12 cellular contexts compared by ENCODE assay signal in the genomic region with DNA sequence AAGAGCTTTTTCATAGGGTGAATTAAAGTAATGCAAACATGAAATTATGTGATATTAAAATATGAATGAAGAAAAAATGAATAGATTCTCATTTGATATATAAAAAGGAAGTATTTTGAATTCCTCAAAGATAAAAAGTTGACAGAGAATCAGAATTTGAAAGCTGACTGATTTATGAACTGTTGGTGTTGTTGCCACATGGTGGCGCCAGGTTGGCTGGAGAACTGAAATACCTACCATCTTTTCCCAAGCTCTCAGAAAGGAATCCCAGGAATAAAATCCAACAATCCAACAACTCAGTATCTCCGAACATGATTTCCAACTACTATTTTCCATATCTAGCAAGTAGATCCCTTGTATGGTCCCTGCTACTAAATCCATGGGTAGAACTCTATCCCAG. TPM values are rescaled to one million over a fixed set of nuclear protein-coding genes. Genes with fewer than 3 reads are reported as not detected.
DNase-seq lines count a peak whose midpoint lies in the region; ATAC-seq, FAIRE-seq and TF ChIP-seq lines count a peak whose summit lies in the region.
"Had no signal": no experiment of that assay in that cellular context is flagged by ENCODE, and none has a peak within 500 bp of the region (broad histone marks: within the 10 kb centered on the region; RNA-seq: fewer than 3 reads in every experiment).

No MANE protein-coding gene starts in this region.

- 25% methylated on average over 2 of the region's 2 CpGs for WGBS in HepG2 (ENCODE audit: low lambda C conversion rate)

- H3K27ac Mint-ChIP-seq in CD14-positive monocyte (no peak overlapping the region), GM23338 (no peak overlapping the region), T-helper 17 cell (no peak overlapping the region)
- no peak overlapping the region for H3K27ac Mint-ChIP-seq in activated naive CD8-positive, alpha-beta T cell treated with anti-CD3 and anti-CD28 coated beads for 36 hours

- H3K79me2 ChIP-seq in GM23338 (replicated peaks; ENCODE audit: insufficient read depth) (no peaks in the 10 kb centered on the region), HepG2 (ENCODE audit: insufficient read depth, low read length) (no peaks in the 10 kb centered on the region)

- H3K27me3 ChIP-seq in GM23338 (ENCODE audit: insufficient read depth) = peaks cover 39% of the 10 kb centered on the region
- H3K27me3 ChIP-seq in HepG2 (ENCODE audit: control insufficient read depth in 1 of 2, insufficient read depth in 2 of 2, low read length in 2 of 2) = peaks cover 7 to 31% of the 10 kb centered on the region in 2 experiments; a peak in 4 of 5 replicates
- peaks cover 0 to 21% of the 10 kb centered on the region in 2 donors for H3K27me3 ChIP-seq in tibial artery

- H3K4me3 ChIP-seq in GM23338 (no peak overlapping the region), astrocyte of the cerebellum (ENCODE audit: low read depth, low read length) (no peak overlapping the region), HepG2 (replicated peaks in 1 of 3; ENCODE audit: insufficient read depth in 1 of 3, low read depth in 2 of 3, low read length in 3 of 3) (no peak overlapping the region), tibial artery (no peak overlapping the region)
- H3K4me3 ChIP-seq: left lung had no signal

- peaks cover 55 to 63% (median 60%) of the 10 kb centered on the region in 3 donors for H3K27me3 Mint-ChIP-seq in CD14-positive monocyte (ENCODE audit: low read depth in 3 of 3)
- H3K27me3 Mint-ChIP-seq in GM23338 (ENCODE audit: insufficient read depth, low read depth, poor library complexity) = peaks cover 30% of the 10 kb centered on the region
- peaks cover 58% of the 10 kb centered on the region for H3K27me3 Mint-ChIP-seq in T-helper 17 cell
- H3K27me3 Mint-ChIP-seq in activated naive CD8-positive, alpha-beta T cell treated with anti-CD3 and anti-CD28 coated beads for 36 hours = peaks cover 52% of the 10 kb centered on the region

- TF ChIP-seq RAD21 in HepG2 (CRISPR knock-in tag; IDR thresholded peaks at IDR 0.05) = no peak

- H3K4me1 Mint-ChIP-seq in CD14-positive monocyte = peaks cover 10% of the 10 kb centered on the region
- peaks cover 21% of the 10 kb centered on the region for H3K4me1 Mint-ChIP-seq in GM23338
- peaks cover 12% of the 10 kb centered on the region for H3K4me1 Mint-ChIP-seq in T-helper 17 cell
- H3K4me1 Mint-ChIP-seq in activated naive CD8-positive, alpha-beta T cell treated with anti-CD3 and anti-CD28 coated beads for 36 hours = peaks cover 17% of the 10 kb centered on the region

- H3K36me3 ChIP-seq in GM23338 (ENCODE audit: insufficient read depth) = no peaks in the 10 kb centered on the region
- no peaks in the 10 kb centered on the region for H3K36me3 ChIP-seq in HepG2 (replicated peaks in 1 of 2; ENCODE audit: control insufficient read depth in 1 of 2, insufficient read depth in 2 of 2, low read length in 2 of 2)
- H3K36me3 ChIP-seq in tibial artery = no peaks in the 10 kb centered on the region
- H3K36me3 ChIP-seq: left lung had no signal

- H3K36me3 Mint-ChIP-seq in CD14-positive monocyte = peaks cover 5 to 8% of the 10 kb centered on the region in 2 donors
- no peaks in the 10 kb centered on the region; the same call in 2 of the 3 replicates for H3K36me3 Mint-ChIP-seq in GM23338 (ENCODE audit: low read depth)
- H3K36me3 Mint-ChIP-seq in T-helper 17 cell (ENCODE audit: low read depth) = peaks cover 9% of the 10 kb centered on the region
- peaks cover 2% of the 10 kb centered on the region for H3K36me3 Mint-ChIP-seq in activated naive CD8-positive, alpha-beta T cell treated with anti-CD3 and anti-CD28 coated beads for 36 hours

- no peak overlapping the region for H3K9ac ChIP-seq in HepG2 (ENCODE audit: insufficient read depth, low read depth, low read length)

- ATAC-seq in GM23338 (no peak), HepG2 (no peak), T-helper 17 cell (no peak)
- ATAC-seq: left lung had no signal

- no peak for FAIRE-seq in HepG2 (lab: Jason Lieb, UNC)
- FAIRE-seq: colon, GM12892 had no signal

- H3K4me2 ChIP-seq in GM23338 = no peak overlapping the region
- H3K4me2 ChIP-seq in HepG2 (ENCODE audit: low read depth, low read length) = no peak overlapping the region

- DNase-seq in CD14-positive monocyte (ENCODE audit: low spot score) (no peak), GM23338 (ENCODE audit: low spot score) (peak; percentile 60), astrocyte of the cerebellum (ENCODE audit: low read depth) (no peak), HepG2 (ENCODE audit: low spot score) (peak; percentile 6), NCI-H1092 (lab: John Stamatoyannopoulos, UW) (no peak), T-helper 17 cell (no peak), tibial artery (no peak)
- DNase-seq in activated naive CD8-positive, alpha-beta T cell treated with anti-CD3 and anti-CD28 coated beads for 36 hours = no peak
- DNase-seq: left lung; stimulated activated CD4-positive, alpha-beta T cell treated with anti-CD3 and anti-CD28 coated beads, Interleukin-4, amount 100 ng/mL, for 1 hour had no signal

- H4K20me1 ChIP-seq in GM23338 (replicated peaks; ENCODE audit: insufficient read depth) (no peaks in the 10 kb centered on the region; the same call in none of the 2 replicates), HepG2 (ENCODE audit: insufficient read depth, low read length) (no peaks in the 10 kb centered on the region)

- H3K4me1 ChIP-seq in GM23338 (ENCODE audit: insufficient read depth) = peaks cover 18% of the 10 kb centered on the region
- H3K4me1 ChIP-seq in HepG2 (ENCODE audit: insufficient read depth, low read length) = peaks cover 19% of the 10 kb centered on the region
- peaks cover 0 to 23% (median 15%) of the 10 kb centered on the region in 4 donors for H3K4me1 ChIP-seq in tibial artery

- no peaks in the 10 kb centered on the region for H3K9me2 ChIP-seq in GM23338 (ENCODE audit: insufficient read depth)

- peaks cover 0 to 17% (median 7%) of the 10 kb centered on the region in 7 donors for H3K9me3 Mint-ChIP-seq in CD14-positive monocyte
- H3K9me3 Mint-ChIP-seq in GM23338 = no peaks in the 10 kb centered on the region; the same call in 2 of the 3 replicates
- no peaks in the 10 kb centered on the region for H3K9me3 Mint-ChIP-seq in activated naive CD8-positive, alpha-beta T cell treated with anti-CD3 and anti-CD28 coated beads for 36 hours

- H3K9me3 ChIP-seq in HepG2 (ENCODE audit: low read length) = no peaks in the 10 kb centered on the region
- H3K9me3 ChIP-seq in T-helper 17 cell (ENCODE audit: control insufficient read depth, low read length, poor library complexity, severe bottlenecking) = no peaks in the 10 kb centered on the region
- H3K9me3 ChIP-seq in tibial artery = no peaks in the 10 kb centered on the region
- H3K9me3 ChIP-seq: left lung had no signal

- peak; percentile 6 for TF ChIP-seq CTCF in CD14-positive monocyte (IDR thresholded peaks at IDR 0.05)
- TF ChIP-seq CTCF in GM23338 (conservative IDR thresholded peaks at IDR 0.05; ENCODE audit: low read depth in 2 of 2) = peak; percentile 76 to 77
- peak; percentile 37 for TF ChIP-seq CTCF in astrocyte of the cerebellum (IDR thresholded peaks at IDR 0.05; ENCODE audit: low read depth, low read length, missing control alignments)
- TF ChIP-seq CTCF in HepG2 (CRISPR knock-in tag; IDR thresholded peaks at IDR 0.05) = peak; percentile 47
- TF ChIP-seq CTCF in tibial artery (IDR thresholded peaks at IDR 0.05) = peak in 1 of 2 experiments; percentile 23

- intact Hi-C loops in CD14-positive monocyte (cut with micrococcal nuclease) (no loop called here), HepG2 (cut with micrococcal nuclease; ENCODE audit: unreplicated experiment) (loop anchor here (1.0 to 10.0 kb wide), 5 partner anchors 105 to 362 kb away; no protein-coding TSS in a partner anchor), tibial artery (cut with DNase I; ENCODE audit: low total_unique reads) (no loop called here)

- H3K4me3 Mint-ChIP-seq in CD14-positive monocyte (peak overlapping the region in 1 of 2 donors; percentile 37), GM23338 (no peak overlapping the region), T-helper 17 cell (no peak overlapping the region)
- no peak overlapping the region for H3K4me3 Mint-ChIP-seq in activated naive CD8-positive, alpha-beta T cell treated with anti-CD3 and anti-CD28 coated beads for 36 hours

- in situ Hi-C loops in astrocyte of the cerebellum (cut with HindIII; ENCODE audit: low sequenced_read_pairs) = no loop called here
- in situ Hi-C loops in HepG2 (cut with HindIII; ENCODE audit: extremely low pct_ligation_motif_present, low pct_unique_long_range_greater_than_20kb) = loop anchor here (5.0 kb wide), 1 partner anchor 175 kb away; no protein-coding TSS in a partner anchor

- peaks cover 19% of the 10 kb centered on the region; the same call in 1 of the 2 replicates for H3F3A ChIP-seq in GM23338 (replicated peaks; ENCODE audit: low read depth)

- POLR2A ChIA-PET in HepG2 (lab: Yijun Ruan, JAX) = no interaction called here

- H3K27ac ChIP-seq in GM23338 (ENCODE audit: low read depth) (no peak overlapping the region), HepG2 (ENCODE audit: extremely low read length, insufficient read depth, low read length) (no peak overlapping the region), tibial artery (no peak overlapping the region)
- H3K27ac ChIP-seq: left lung had no signal

- H2AFZ ChIP-seq in GM23338 = no peak overlapping the region
- H2AFZ ChIP-seq in HepG2 (ENCODE audit: low read length) = no peak overlapping the region

- CTCF ChIA-PET in HepG2 (lab: Yijun Ruan, JAX; ENCODE audit: low intra/inter-chr PET ratio, low total read pairs) = interaction anchor here (1.8 kb wide), 1 partner anchor 178 kb away, joined by 6 read pairs; no protein-coding TSS in a partner anchor

- TF ChIP-seq POLR2A in HepG2 (IDR thresholded peaks at IDR 0.05; ENCODE audit: insufficient read depth in 1 of 2, low read depth in 2 of 2, low read length in 2 of 2) = no peak

- no TSS peak for BruUV-seq in HepG2 (replicated peaks; lab: Mats Ljungman, UMichigan)

- TF ChIP-seq EP300 in HepG2 (IDR thresholded peaks at IDR 0.05; ENCODE audit: low read depth in 2 of 2, low read length in 2 of 2) (no peak), HepG2 (CRISPR knock-in tag; IDR thresholded peaks at IDR 0.05; ENCODE audit: borderline replicate concordance) (no peak)

RNA-seq across cellular contexts. Expression of a gene that starts 3.1 kb away (rescaled TPM):
- polyA plus RNA-seq in CD14-positive monocyte = not detected
- 1.8 and 1.9 TPM in 2 replicates for total RNA-seq in GM23338 (2014; rRNA removed; shearing (Covaris generic))
- 1.5 TPM in 2 replicates for polyA plus RNA-seq in GM23338 (2016; fragmentation: Nextera tagmentation; extraction: Ambion mirVana)
- 0.60 and 0.64 TPM in 2 replicates for total RNA-seq in HepG2 (2016; rRNA removed; fragmentation: Illumina TruSeq; extraction: Trizol)
- 0.20 and 0.26 TPM in 2 replicates for total RNA-seq in HepG2 (2016; cell fraction: cytosol; rRNA removed; fragmentation: Illumina TruSeq; extraction: Trizol; ENCODE audit: low read depth)
- 0.55 and 0.78 TPM in 2 replicates for total RNA-seq in HepG2 (2016; cell fraction: insoluble cytoplasmic fraction; rRNA removed; fragmentation: Illumina TruSeq; extraction: Trizol)
- total RNA-seq in HepG2 (2016; cell fraction: membrane; rRNA removed; fragmentation: Illumina TruSeq; extraction: Trizol) = 0.31 and 0.55 TPM in 2 replicates
- 0.81 and 0.91 TPM in 2 replicates for total RNA-seq in HepG2 (2016; cell fraction: nucleus; rRNA removed; fragmentation: Illumina TruSeq; extraction: Trizol)
- polyA plus RNA-seq in HepG2 (2011; rRNA removed) = 0.76 and 0.84 TPM in 2 replicates
- polyA plus RNA-seq in HepG2 (2011; cell fraction: cytosol; rRNA removed) = 0.66 and 0.73 TPM in 2 replicates
- 1.4 TPM in 2 replicates for polyA plus RNA-seq in HepG2 (2011; cell fraction: nucleus; rRNA removed)
- polyA plus RNA-seq in HepG2 (2012) = 1.3 and 1.7 TPM in 2 replicates
- polyA plus RNA-seq in HepG2 (2016; cell fraction: cytosol; fragmentation: Illumina TruSeq; extraction: Trizol; ENCODE audit: low read depth) = 0.06 and 0.11 TPM in 2 replicates
- polyA plus RNA-seq in HepG2 (2016; cell fraction: insoluble cytoplasmic fraction; fragmentation: Illumina TruSeq; extraction: Trizol; ENCODE audit: low read depth) = 0.59 and 0.62 TPM in 2 replicates
- polyA plus RNA-seq in HepG2 (2016; cell fraction: membrane; fragmentation: Illumina TruSeq; extraction: Trizol; ENCODE audit: low read depth) = 0.29 and 0.31 TPM in 2 replicates
- polyA plus RNA-seq in HepG2 (2016; cell fraction: nucleus; fragmentation: Illumina TruSeq; extraction: Trizol; ENCODE audit: insufficient read depth, low read depth) = 0.36 and 0.89 TPM in 2 replicates
- 2.1 TPM in 1 of 2 replicates, not detected in the other for polyA minus RNA-seq in HepG2 (2011; rRNA and poly(A)+ RNA removed; ENCODE audit: low replicate concordance)
- 1.5 and 1.6 TPM in 2 replicates for polyA minus RNA-seq in HepG2 (2011; cell fraction: cytosol; rRNA and poly(A)+ RNA removed)
- polyA minus RNA-seq in HepG2 (2011; cell fraction: nucleus; rRNA and poly(A)+ RNA removed) = 3.6 and 4.6 TPM in 2 replicates
- not detected for total RNA-seq in T-helper 17 cell
- total RNA-seq in activated naive CD8-positive, alpha-beta T cell treated with anti-CD3 and anti-CD28 coated beads for 36 hours = not detected

Comparison
In these comparisons a context has a peak if more than half of its experiments do, and no peak if none do; other contexts are left out.
1. DNase-seq: peak in GM23338 (single experiment) and HepG2 (single experiment); none in CD14-positive monocyte (single experiment), astrocyte of the cerebellum (single experiment), NCI-H1092 (single experiment), T-helper 17 cell (0 of 3), activated naive CD8-positive, alpha-beta T cell treated with anti-CD3 and anti-CD28 coated beads for 36 hours (single experiment) and tibial artery (0 of 2).